ENCODE assay signal across 18 cellular contexts in genomic region chrX:136067097-136067496, GRCh38.
"Had no signal": no experiment of that assay in that cellular context is flagged by ENCODE, and none has a peak within 500 bp of the region (broad histone marks: within the 10 kb centered on the region; RNA-seq: fewer than 3 reads in every experiment).

No MANE protein-coding gene starts in this region.

- H3K9me3 ChIP-seq: lower lobe of right lung had no signal

- H3K4me1 ChIP-seq: lower lobe of right lung had no signal

- H3K27me3 Mint-ChIP-seq: activated CD4-positive, alpha-beta T cell treated with anti-CD3 and anti-CD28 coated beads for 36 hours; activated CD8-positive, alpha-beta T cell treated with anti-CD3 and anti-CD28 coated beads for 36 hours; activated naive CD8-positive, alpha-beta T cell; dendritic cell treated with granulocyte-macrophage colony-stimulating factor and Interleukin-4, amounts not matched to agents 40 ng/mL and 50 ng/mL, for 4 days; effector memory CD8-positive, alpha-beta T cell; T-helper 17 cell had no signal

- H3K27ac ChIP-seq: brain microvascular endothelial cell, lower lobe of right lung, skin epidermis had no signal

- H3K9me3 Mint-ChIP-seq: activated CD8-positive, alpha-beta T cell treated with anti-CD3 and anti-CD28 coated beads for 36 hours; dendritic cell treated with granulocyte-macrophage colony-stimulating factor and Interleukin-4, amounts not matched to agents 40 ng/mL and 50 ng/mL, for 4 days; effector memory CD8-positive, alpha-beta T cell had no signal

- DNase-seq: activated CD4-positive, alpha-beta T cell treated with anti-CD3 and anti-CD28 coated beads for 36 hours; activated CD8-positive, alpha-beta T cell treated with anti-CD3 and anti-CD28 coated beads for 36 hours; activated effector memory CD4-positive, alpha-beta T cell treated with anti-CD3 and anti-CD28 coated beads, Interleukin-2, amount 50 U/mL, for 16 hours; activated T-cell treated with anti-CD3 and anti-CD28 coated beads, Interleukin-2, amount 50 U/mL, for 48 hours; brain microvascular endothelial cell; cerebellar nuclear complex; effector memory CD8-positive, alpha-beta T cell; glutamatergic neuron; lower lobe of right lung; naive B cell; stimulated activated CD4-positive, alpha-beta T cell treated with anti-CD3 and anti-CD28 coated beads, Interleukin-4, amount 100 ng/mL, for 4 hours; stimulated activated CD8-positive, alpha-beta memory T cell treated with anti-CD3 and anti-CD28 coated beads, Interleukin-4, amount 100 ng/mL, for 48 hours; stimulated activated naive CD4-positive, alpha-beta T cell treated with Interleukin-2 at 50 U/mL for 16 hours; T-helper 17 cell had no signal

- H3K4me3 Mint-ChIP-seq: activated CD4-positive, alpha-beta T cell treated with anti-CD3 and anti-CD28 coated beads for 36 hours; activated CD8-positive, alpha-beta T cell treated with anti-CD3 and anti-CD28 coated beads for 36 hours; activated naive CD8-positive, alpha-beta T cell; dendritic cell treated with granulocyte-macrophage colony-stimulating factor and Interleukin-4, amounts not matched to agents 40 ng/mL and 50 ng/mL, for 4 days; effector memory CD8-positive, alpha-beta T cell; mesothelial cell of epicardium; naive B cell had no signal

- H3K27ac Mint-ChIP-seq: activated CD4-positive, alpha-beta T cell treated with anti-CD3 and anti-CD28 coated beads for 36 hours; activated CD8-positive, alpha-beta T cell treated with anti-CD3 and anti-CD28 coated beads for 36 hours; dendritic cell treated with granulocyte-macrophage colony-stimulating factor and Interleukin-4, amounts not matched to agents 40 ng/mL and 50 ng/mL, for 4 days; effector memory CD8-positive, alpha-beta T cell; mesothelial cell of epicardium; naive B cell; T-helper 17 cell had no signal

- H3K4me1 Mint-ChIP-seq: mesothelial cell of epicardium had no signal

- H3K4me3 ChIP-seq: lower lobe of right lung, skin epidermis had no signal

- H3K36me3 ChIP-seq: brain microvascular endothelial cell, lower lobe of right lung had no signal

- H3K27me3 ChIP-seq: brain microvascular endothelial cell had no signal

- H3K36me3 Mint-ChIP-seq: activated naive CD8-positive, alpha-beta T cell; mesothelial cell of epicardium; naive B cell had no signal
